ENCODE assay signal across 16 cellular contexts in the genomic region with DNA sequence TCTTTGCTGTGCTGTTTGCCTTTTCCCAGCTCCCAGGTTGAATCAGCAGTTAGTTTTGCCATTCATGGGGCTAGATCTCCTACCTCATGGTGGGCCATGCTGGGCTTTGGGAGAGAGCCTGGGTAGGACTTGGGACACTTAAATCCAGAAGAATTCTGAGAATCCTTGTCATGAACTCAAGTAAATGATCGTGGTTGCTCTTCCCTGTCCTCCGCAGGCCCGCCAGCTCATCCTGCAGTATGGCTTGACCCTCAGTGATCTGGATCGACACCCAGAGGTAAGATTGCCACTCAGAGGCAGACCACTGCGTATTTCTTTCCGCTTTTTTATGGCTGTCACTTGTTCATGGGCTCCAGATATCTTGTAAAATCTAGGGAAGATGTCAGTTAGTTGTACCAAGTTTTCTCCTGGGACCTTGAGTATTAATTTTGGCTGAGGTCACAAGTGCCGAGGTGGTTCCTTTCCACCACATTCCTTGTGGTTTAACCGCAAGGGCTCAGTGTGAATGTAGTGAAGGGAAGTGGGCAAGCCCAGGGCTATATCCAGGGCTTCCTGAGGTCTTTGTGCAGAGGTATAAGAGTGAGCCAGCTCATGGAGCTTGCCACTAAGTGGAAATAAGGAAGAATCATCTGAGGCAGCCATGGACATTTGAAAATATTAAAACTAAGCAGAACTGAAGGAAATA. TPM values are rescaled to one million over a fixed set of nuclear protein-coding genes. Genes with fewer than 3 reads are reported as not detected.
DNase-seq lines count a peak whose midpoint lies in the region; ATAC-seq and TF ChIP-seq lines count a peak whose summit lies in the region.
"Had no signal": no experiment of that assay in that cellular context is flagged by ENCODE, and none has a peak within 500 bp of the region (broad histone marks: within the 10 kb centered on the region; RNA-seq: fewer than 3 reads in every experiment).

No MANE protein-coding gene starts in this region.

- H3K27ac Mint-ChIP-seq in activated naive CD8-positive, alpha-beta T cell, result peak overlapping the region; percentile 10
- no peak overlapping the region for H3K27ac Mint-ChIP-seq in activated naive CD8-positive, alpha-beta T cell treated with anti-CD3 and anti-CD28 coated beads, Interleukin-2, amount 50 U/mL, for 24 hours
- H3K27ac Mint-ChIP-seq: activated naive CD8-positive, alpha-beta T cell treated with anti-CD3 and anti-CD28 coated beads, Interleukin-2, amount 10 ng/mL, durations not matched to agents 7 days and 5 days; dendritic cell treated with granulocyte-macrophage colony-stimulating factor and Interleukin-4, amounts not matched to agents 40 ng/mL and 50 ng/mL, for 4 days had no signal

- H3K4me3 Mint-ChIP-seq in activated naive CD8-positive, alpha-beta T cell, result no peak overlapping the region
- no peak overlapping the region for H3K4me3 Mint-ChIP-seq in activated naive CD8-positive, alpha-beta T cell treated with anti-CD3 and anti-CD28 coated beads, Interleukin-2, amount 50 U/mL, for 24 hours
- H3K4me3 Mint-ChIP-seq: activated naive CD8-positive, alpha-beta T cell treated with anti-CD3 and anti-CD28 coated beads, Interleukin-2, amount 10 ng/mL, durations not matched to agents 7 days and 5 days; dendritic cell treated with granulocyte-macrophage colony-stimulating factor and Interleukin-4, amounts not matched to agents 40 ng/mL and 50 ng/mL, for 4 days; IgD-negative memory B cell; neural crest cell had no signal

- H3K9me3 Mint-ChIP-seq in activated naive CD8-positive, alpha-beta T cell (ENCODE audit: low read depth), result no peaks in the 10 kb centered on the region
- H3K9me3 Mint-ChIP-seq in activated naive CD8-positive, alpha-beta T cell treated with anti-CD3 and anti-CD28 coated beads, Interleukin-2, amount 50 U/mL, for 24 hours, result no peaks in the 10 kb centered on the region
- H3K9me3 Mint-ChIP-seq: activated naive CD8-positive, alpha-beta T cell treated with anti-CD3 and anti-CD28 coated beads, Interleukin-2, amount 10 ng/mL, durations not matched to agents 7 days and 5 days; dendritic cell treated with granulocyte-macrophage colony-stimulating factor and Interleukin-4, amounts not matched to agents 40 ng/mL and 50 ng/mL, for 4 days; IgD-negative memory B cell had no signal

- H3K4me3 ChIP-seq in fibroblast of the aortic adventitia (ENCODE audit: low read depth, low read length), result no peak overlapping the region
- H3K4me3 ChIP-seq: smooth muscle cell, upper lobe of left lung had no signal

- H3K4me1 Mint-ChIP-seq in activated naive CD8-positive, alpha-beta T cell (ENCODE audit: low read depth), result peaks cover 12% of the 10 kb centered on the region
- H3K4me1 Mint-ChIP-seq in activated naive CD8-positive, alpha-beta T cell treated with anti-CD3 and anti-CD28 coated beads, Interleukin-2, amount 50 U/mL, for 24 hours, result peaks cover 14% of the 10 kb centered on the region
- H3K4me1 Mint-ChIP-seq: neural crest cell had no signal

- H3K27me3 Mint-ChIP-seq in activated naive CD8-positive, alpha-beta T cell, result no peaks in the 10 kb centered on the region
- H3K27me3 Mint-ChIP-seq in activated naive CD8-positive, alpha-beta T cell treated with anti-CD3 and anti-CD28 coated beads, Interleukin-2, amount 50 U/mL, for 24 hours, result no peaks in the 10 kb centered on the region
- H3K27me3 Mint-ChIP-seq: activated naive CD8-positive, alpha-beta T cell treated with anti-CD3 and anti-CD28 coated beads, Interleukin-2, amount 10 ng/mL, durations not matched to agents 7 days and 5 days; dendritic cell treated with granulocyte-macrophage colony-stimulating factor and Interleukin-4, amounts not matched to agents 40 ng/mL and 50 ng/mL, for 4 days; IgD-negative memory B cell had no signal

- TF ChIP-seq CTCF in fibroblast of the aortic adventitia (IDR thresholded peaks at IDR 0.05; ENCODE audit: insufficient read depth, low read length), result no peak

- no peak for ATAC-seq in activated naive CD8-positive, alpha-beta T cell treated with anti-CD3 and anti-CD28 coated beads, Interleukin-2, amount 50 U/mL, for 24 hours
- no peak for ATAC-seq in GM19455 (IDR thresholded peaks at IDR 0.05; ENCODE audit: unreplicated experiment)
- ATAC-seq: HCT116 had no signal

- H3K36me3 Mint-ChIP-seq in activated naive CD8-positive, alpha-beta T cell, result peaks cover 18% of the 10 kb centered on the region
- peaks cover 13% of the 10 kb centered on the region for H3K36me3 Mint-ChIP-seq in activated naive CD8-positive, alpha-beta T cell treated with anti-CD3 and anti-CD28 coated beads, Interleukin-2, amount 50 U/mL, for 24 hours (ENCODE audit: low read depth)
- H3K36me3 Mint-ChIP-seq: activated naive CD8-positive, alpha-beta T cell treated with anti-CD3 and anti-CD28 coated beads, Interleukin-2, amount 10 ng/mL, durations not matched to agents 7 days and 5 days had no signal

- no peak for DNase-seq in activated naive CD8-positive, alpha-beta T cell treated with anti-CD3 and anti-CD28 coated beads, Interleukin-2, amount 50 U/mL, for 24 hours
- peak; percentile 75 for DNase-seq in SKM-1 treated with dmso at 0.1 percent for 144 hours (lab: John Stamatoyannopoulos, UW; ENCODE audit: unreplicated experiment)
- DNase-seq in fibroblast of the aortic adventitia (ENCODE audit: low read depth), result peak; percentile 14
- DNase-seq in stromal cell of bone marrow (ENCODE audit: low read depth), result peak; percentile 23
- no peak for DNase-seq in DMS53 (lab: John Stamatoyannopoulos, UW)
- DNase-seq in DMS53 treated with DMSO at 0.1 percent for 48 hours (lab: John Stamatoyannopoulos, UW; ENCODE audit: unreplicated experiment), result no peak
- DNase-seq: activated naive CD8-positive, alpha-beta T cell treated with anti-CD3 and anti-CD28 coated beads, Interleukin-2, amount 10 ng/mL, durations not matched to agents 7 days and 5 days; T-helper 2 cell; upper lobe of left lung had no signal

RNA-seq across cellular contexts. Expression of a gene that starts 37.7 kb away (rescaled TPM):
- 7.6 and 24.1 TPM in 2 replicates for total RNA-seq in fibroblast of the aortic adventitia (ENCODE audit: low replicate concordance)

Comparison
In these comparisons a context has a peak if more than half of its experiments do, and no peak if none do; other contexts are left out.
1. DNase-seq: peak in SKM-1 treated with dmso at 0.1 percent for 144 hours (single experiment), fibroblast of the aortic adventitia (single experiment) and stromal cell of bone marrow (single experiment); none in activated naive CD8-positive, alpha-beta T cell treated with anti-CD3 and anti-CD28 coated beads, Interleukin-2, amount 50 U/mL, for 24 hours (single experiment), DMS53 (single experiment) and DMS53 treated with DMSO at 0.1 percent for 48 hours (single experiment).